Comparison of ENCODE assay signal across 8 cellular contexts in the genomic region with DNA sequence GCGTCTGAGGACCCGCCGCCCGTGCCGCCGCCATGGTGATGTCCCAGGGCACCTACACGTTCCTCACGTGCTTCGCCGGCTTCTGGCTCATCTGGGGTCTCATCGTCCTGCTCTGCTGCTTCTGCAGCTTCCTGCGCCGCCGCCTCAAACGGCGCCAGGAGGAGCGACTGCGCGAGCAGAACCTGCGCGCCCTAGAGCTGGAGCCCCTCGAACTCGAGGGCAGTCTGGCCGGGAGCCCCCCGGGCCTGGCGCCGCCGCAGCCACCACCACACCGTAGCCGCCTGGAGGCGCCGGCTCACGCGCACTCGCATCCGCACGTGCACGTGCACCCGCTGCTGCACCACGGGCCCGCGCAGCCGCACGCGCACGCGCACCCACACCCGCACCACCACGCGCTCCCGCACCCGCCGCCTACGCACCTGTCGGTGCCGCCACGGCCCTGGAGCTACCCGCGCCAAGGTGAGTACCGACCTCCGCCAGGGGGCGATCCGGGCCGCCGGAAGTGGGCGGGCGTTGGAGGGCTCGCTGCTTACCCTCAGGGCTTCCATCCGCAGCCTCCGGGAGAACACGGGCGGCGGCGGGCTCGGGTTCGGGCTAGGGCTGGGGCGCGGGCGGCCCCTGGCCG. TPM values are rescaled to one million over a fixed set of nuclear protein-coding genes. Genes with fewer than 3 reads are reported as not detected.
DNase-seq lines count a peak whose midpoint lies in the region; ATAC-seq and TF ChIP-seq lines count a peak whose summit lies in the region.

No MANE protein-coding gene starts in this region.

- peak; percentile 84 for TF ChIP-seq CTCF in CD8-positive, alpha-beta T cell (IDR thresholded peaks at IDR 0.05)
- TF ChIP-seq CTCF in epithelial cell of esophagus (IDR thresholded peaks at IDR 0.05; ENCODE audit: insufficient read depth, low read depth, low read length, missing control alignments): peak; percentile 45

- no peaks in the 10 kb centered on the region for H3K9me3 ChIP-seq in CD8-positive, alpha-beta T cell (ENCODE audit: low read length)
- no peaks in the 10 kb centered on the region for H3K9me3 ChIP-seq in muscle layer of duodenum (ENCODE audit: control insufficient read depth in 1 of 2, low read length in 2 of 2)

- POLR2A ChIA-PET in CD8-positive, alpha-beta T cell (lab: Charles Lee): interaction anchor here (0.6 to 22.6 kb wide), 17 partner anchors 9 to 321 kb away, joined by 3 to 498 read pairs (median 5); a partner anchor contains a TSS

- H3K4me3 ChIP-seq in CD8-positive, alpha-beta T cell (ENCODE audit: low read depth, low read length): peak overlapping the region; percentile 93
- H3K4me3 ChIP-seq in epithelial cell of esophagus (ENCODE audit: low read length) (peak overlapping the region; percentile 54), muscle layer of duodenum (ENCODE audit: low read depth in 1 of 2, low read length in 2 of 2) (peak overlapping the region; percentile 53 to 78)

- CTCF ChIA-PET in CD8-positive, alpha-beta T cell (lab: Charles Lee): interaction anchor here (0.6 to 26.7 kb wide), 34 partner anchors 10 to 917 kb away, joined by 3 to 628 read pairs (median 6); a partner anchor contains a TSS

- ATAC-seq in CD8-positive, alpha-beta T cell: peak; percentile 61
- ATAC-seq in GM19372 (IDR thresholded peaks at IDR 0.05; ENCODE audit: low read depth, unreplicated experiment): peak; percentile 48
- ATAC-seq in HG03520 (IDR thresholded peaks at IDR 0.05; ENCODE audit: unreplicated experiment): peak; percentile 43

- H3K4me1 ChIP-seq in CD8-positive, alpha-beta T cell (ENCODE audit: insufficient read depth, low read length): peaks cover 16% of the 10 kb centered on the region
- H3K4me1 ChIP-seq in muscle layer of duodenum (ENCODE audit: control insufficient read depth in 1 of 2, insufficient read depth in 2 of 2, low read length in 2 of 2): peaks cover 0 to 35% of the 10 kb centered on the region in 2 donors

- H3K4me1 Mint-ChIP-seq in CD8-positive, alpha-beta T cell (ENCODE audit: low read depth): peaks cover 18% of the 10 kb centered on the region

- H3K27me3 Mint-ChIP-seq in CD8-positive, alpha-beta T cell (ENCODE audit: low read depth): no peaks in the 10 kb centered on the region

- H3K27ac Mint-ChIP-seq in CD8-positive, alpha-beta T cell: peak overlapping the region; percentile 85

- peak overlapping the region; percentile 86 for H3K4me3 Mint-ChIP-seq in CD8-positive, alpha-beta T cell

- H3K9me3 Mint-ChIP-seq in CD8-positive, alpha-beta T cell: no peaks in the 10 kb centered on the region

- intact Hi-C loops in CD8-positive, alpha-beta T cell (cut with DNase I, micrococcal nuclease): loop anchor here in 1 of 2 experiments (1.0 to 5.0 kb wide), 4 partner anchors 17 to 338 kb away; a partner anchor contains a TSS

- DNase-seq in CD8-positive, alpha-beta T cell: peak; percentile 84 to 96 (median 92)
- DNase-seq in NOMO-1 (lab: John Stamatoyannopoulos, UW; ENCODE audit: unreplicated experiment in 2 of 2): peak; percentile 63 to 71
- DNase-seq in activated CD8-positive, alpha-beta memory T cell treated with anti-CD3 and anti-CD28 coated beads, Interleukin-2, amount 50 U/mL, for 24 hours (ENCODE audit: extremely low read depth): peak; percentile 77
- peak; percentile 81 for DNase-seq in epithelial cell of esophagus (ENCODE audit: low read depth)
- DNase-seq in stimulated activated CD8-positive, alpha-beta memory T cell treated with anti-CD3 and anti-CD28 coated beads, Interleukin-7, amount 100 ng/mL, for 4 hours (ENCODE audit: low read depth in 2 of 2): peak; percentile 85 to 89

- H3K36me3 Mint-ChIP-seq in CD8-positive, alpha-beta T cell: peaks cover 4% of the 10 kb centered on the region

- H3K36me3 ChIP-seq in CD8-positive, alpha-beta T cell (ENCODE audit: insufficient read depth, low read length): no peaks in the 10 kb centered on the region
- H3K36me3 ChIP-seq in muscle layer of duodenum (ENCODE audit: control insufficient read depth in 1 of 2, insufficient read depth in 2 of 2, low read length in 2 of 2): peaks cover 0 to 22% of the 10 kb centered on the region in 2 donors

- H3K27me3 ChIP-seq in CD8-positive, alpha-beta T cell (ENCODE audit: insufficient read depth, low read length): no peaks in the 10 kb centered on the region
- no peaks in the 10 kb centered on the region for H3K27me3 ChIP-seq in muscle layer of duodenum (ENCODE audit: low read depth, low read length)

- H3K27ac ChIP-seq in CD8-positive, alpha-beta T cell (ENCODE audit: low read depth, low read length): peak overlapping the region; percentile 88
- no peak overlapping the region for H3K27ac ChIP-seq in muscle layer of duodenum (ENCODE audit: low read length)

RNA-seq across cellular contexts. Expression of a gene that starts 8.5 kb away (rescaled TPM):
- 10 to 100 TPM; 21.0 TPM for total RNA-seq in CD8-positive, alpha-beta T cell

RNA-seq across cellular contexts. Expression of a gene that starts 18.3 kb away (rescaled TPM):
- 10 to 100 TPM; 16.2 to 19.9 TPM for total RNA-seq in CD8-positive, alpha-beta T cell

RNA-seq across cellular contexts. Expression of a gene that starts 28.7 kb away (rescaled TPM):
- 100 to 1,000 TPM; 133 to 139 TPM for total RNA-seq in CD8-positive, alpha-beta T cell

RNA-seq across cellular contexts. Expression of a gene that starts 42.3 kb away (rescaled TPM):
- 1 to 10 TPM; 6.6 to 7.1 TPM for total RNA-seq in CD8-positive, alpha-beta T cell

RNA-seq across cellular contexts. Expression of a gene that starts 45.8 kb away (rescaled TPM):
- not detected for total RNA-seq in CD8-positive, alpha-beta T cell
